1 cellular context compared by ENCODE assay signal in the genomic region with DNA sequence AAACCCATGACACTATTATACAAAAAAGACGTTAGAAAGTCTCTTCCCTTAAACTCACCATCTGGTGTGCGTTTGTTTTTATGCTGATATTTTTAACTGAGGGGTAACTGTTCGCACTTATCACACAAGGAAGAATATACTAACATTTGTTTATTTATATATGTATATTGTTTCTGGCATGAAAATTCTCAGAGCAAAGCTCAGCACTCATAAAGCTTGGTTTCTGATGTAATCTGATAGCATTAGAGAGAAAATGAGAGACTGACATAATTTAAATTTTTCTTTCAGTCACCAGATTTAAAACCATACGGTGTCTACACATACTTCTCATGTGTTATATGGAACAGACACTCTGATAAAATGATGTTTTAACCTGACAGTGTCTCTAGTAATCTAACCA.
TF ChIP-seq lines count a peak whose summit lies in the region.

No MANE protein-coding gene starts in this region.

TF ChIP-seq in SK-N-SH, 30 proteins besides CTCF, POLR2A, EP300 and RAD21 (continued from another document):
- TF ChIP-seq, protein P1, sequence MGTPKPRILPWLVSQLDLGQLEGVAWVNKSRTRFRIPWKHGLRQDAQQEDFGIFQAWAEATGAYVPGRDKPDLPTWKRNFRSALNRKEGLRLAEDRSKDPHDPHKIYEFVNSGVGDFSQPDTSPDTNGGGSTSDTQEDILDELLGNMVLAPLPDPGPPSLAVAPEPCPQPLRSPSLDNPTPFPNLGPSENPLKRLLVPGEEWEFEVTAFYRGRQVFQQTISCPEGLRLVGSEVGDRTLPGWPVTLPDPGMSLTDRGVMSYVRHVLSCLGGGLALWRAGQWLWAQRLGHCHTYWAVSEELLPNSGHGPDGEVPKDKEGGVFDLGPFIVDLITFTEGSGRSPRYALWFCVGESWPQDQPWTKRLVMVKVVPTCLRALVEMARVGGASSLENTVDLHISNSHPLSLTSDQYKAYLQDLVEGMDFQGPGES (IDR thresholded peaks at IDR 0.05; ENCODE audit: low read depth, low read length), result no peak
- no peak for TF ChIP-seq EZH2phosphoT487 (IDR thresholded peaks at IDR 0.05; ENCODE audit: borderline replicate concordance, low read depth)
- TF ChIP-seq ELF1 (IDR thresholded peaks at IDR 0.05), result no peak
- no peak for TF ChIP-seq RCOR1 (IDR thresholded peaks at IDR 0.05; ENCODE audit: low read length)
- TF ChIP-seq GATA2 (CRISPR knock-in tag; IDR thresholded peaks at IDR 0.05), result no peak
- no peak for TF ChIP-seq SMC3 (IDR thresholded peaks at IDR 0.05; ENCODE audit: low read depth, low read length)
- TF ChIP-seq NFIC (IDR thresholded peaks at IDR 0.05; ENCODE audit: borderline replicate concordance), result no peak
- TF ChIP-seq, protein P2, sequence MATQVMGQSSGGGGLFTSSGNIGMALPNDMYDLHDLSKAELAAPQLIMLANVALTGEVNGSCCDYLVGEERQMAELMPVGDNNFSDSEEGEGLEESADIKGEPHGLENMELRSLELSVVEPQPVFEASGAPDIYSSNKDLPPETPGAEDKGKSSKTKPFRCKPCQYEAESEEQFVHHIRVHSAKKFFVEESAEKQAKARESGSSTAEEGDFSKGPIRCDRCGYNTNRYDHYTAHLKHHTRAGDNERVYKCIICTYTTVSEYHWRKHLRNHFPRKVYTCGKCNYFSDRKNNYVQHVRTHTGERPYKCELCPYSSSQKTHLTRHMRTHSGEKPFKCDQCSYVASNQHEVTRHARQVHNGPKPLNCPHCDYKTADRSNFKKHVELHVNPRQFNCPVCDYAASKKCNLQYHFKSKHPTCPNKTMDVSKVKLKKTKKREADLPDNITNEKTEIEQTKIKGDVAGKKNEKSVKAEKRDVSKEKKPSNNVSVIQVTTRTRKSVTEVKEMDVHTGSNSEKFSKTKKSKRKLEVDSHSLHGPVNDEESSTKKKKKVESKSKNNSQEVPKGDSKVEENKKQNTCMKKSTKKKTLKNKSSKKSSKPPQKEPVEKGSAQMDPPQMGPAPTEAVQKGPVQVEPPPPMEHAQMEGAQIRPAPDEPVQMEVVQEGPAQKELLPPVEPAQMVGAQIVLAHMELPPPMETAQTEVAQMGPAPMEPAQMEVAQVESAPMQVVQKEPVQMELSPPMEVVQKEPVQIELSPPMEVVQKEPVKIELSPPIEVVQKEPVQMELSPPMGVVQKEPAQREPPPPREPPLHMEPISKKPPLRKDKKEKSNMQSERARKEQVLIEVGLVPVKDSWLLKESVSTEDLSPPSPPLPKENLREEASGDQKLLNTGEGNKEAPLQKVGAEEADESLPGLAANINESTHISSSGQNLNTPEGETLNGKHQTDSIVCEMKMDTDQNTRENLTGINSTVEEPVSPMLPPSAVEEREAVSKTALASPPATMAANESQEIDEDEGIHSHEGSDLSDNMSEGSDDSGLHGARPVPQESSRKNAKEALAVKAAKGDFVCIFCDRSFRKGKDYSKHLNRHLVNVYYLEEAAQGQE (IDR thresholded peaks at IDR 0.05; ENCODE audit: low read depth, low read length), result no peak
- TF ChIP-seq FOXM1 (IDR thresholded peaks at IDR 0.05; ENCODE audit: low read depth), result no peak
